In the genomic region with DNA sequence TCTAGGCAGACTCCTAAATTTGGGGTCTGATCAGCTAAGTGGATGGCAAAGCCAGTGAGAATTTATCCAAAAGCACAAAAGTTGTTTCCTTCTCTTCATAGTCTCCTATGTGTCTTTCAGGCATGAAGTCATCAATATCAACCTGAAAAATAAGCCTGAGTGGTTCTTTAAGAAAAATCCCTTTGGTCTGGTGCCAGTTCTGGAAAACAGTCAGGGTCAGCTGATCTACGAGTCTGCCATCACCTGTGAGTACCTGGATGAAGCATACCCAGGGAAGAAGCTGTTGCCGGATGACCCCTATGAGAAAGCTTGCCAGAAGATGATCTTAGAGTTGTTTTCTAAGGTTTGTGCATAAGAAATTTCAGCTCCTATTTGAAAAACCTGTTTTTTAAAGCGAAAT, we compare ENCODE assay signal across 2 cellular contexts.
TF ChIP-seq lines count a peak whose summit lies in the region.

No MANE protein-coding gene starts in this region.

TF ChIP-seq in SK-N-SH, 30 proteins besides CTCF, POLR2A, EP300 and RAD21 (continued from another document):
- TF ChIP-seq, protein P1, sequence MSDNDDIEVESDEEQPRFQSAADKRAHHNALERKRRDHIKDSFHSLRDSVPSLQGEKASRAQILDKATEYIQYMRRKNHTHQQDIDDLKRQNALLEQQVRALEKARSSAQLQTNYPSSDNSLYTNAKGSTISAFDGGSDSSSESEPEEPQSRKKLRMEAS (IDR thresholded peaks at IDR 0.05; ENCODE audit: low read depth), result no peak
- TF ChIP-seq CHD2 (IDR thresholded peaks at IDR 0.05; ENCODE audit: low read length, partially characterized antibody), result no peak
- no peak for TF ChIP-seq GABPA (IDR thresholded peaks at IDR 0.05; ENCODE audit: low read depth)
- TF ChIP-seq FOXJ3 (CRISPR knock-in tag; IDR thresholded peaks at IDR 0.05), result no peak
- TF ChIP-seq TAF1 (IDR thresholded peaks at IDR 0.05; ENCODE audit: borderline replicate concordance, low read depth, low read length), result no peak
- TF ChIP-seq EZH2phosphoT487 (IDR thresholded peaks at IDR 0.05; ENCODE audit: borderline replicate concordance, low read depth), result no peak
- no peak for TF ChIP-seq RFX5 (IDR thresholded peaks at IDR 0.05; ENCODE audit: low read length)
- no peak for TF ChIP-seq TEAD4 (IDR thresholded peaks at IDR 0.05; ENCODE audit: borderline replicate concordance, insufficient read depth)
- no peak for TF ChIP-seq MXI1 (IDR thresholded peaks at IDR 0.05; ENCODE audit: low read depth, low read length)
- TF ChIP-seq, protein P2, sequence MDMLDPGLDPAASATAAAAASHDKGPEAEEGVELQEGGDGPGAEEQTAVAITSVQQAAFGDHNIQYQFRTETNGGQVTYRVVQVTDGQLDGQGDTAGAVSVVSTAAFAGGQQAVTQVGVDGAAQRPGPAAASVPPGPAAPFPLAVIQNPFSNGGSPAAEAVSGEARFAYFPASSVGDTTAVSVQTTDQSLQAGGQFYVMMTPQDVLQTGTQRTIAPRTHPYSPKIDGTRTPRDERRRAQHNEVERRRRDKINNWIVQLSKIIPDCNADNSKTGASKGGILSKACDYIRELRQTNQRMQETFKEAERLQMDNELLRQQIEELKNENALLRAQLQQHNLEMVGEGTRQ (IDR thresholded peaks at IDR 0.05; ENCODE audit: borderline replicate concordance, low read depth, low read length), result no peak
- TF ChIP-seq ELF1 (IDR thresholded peaks at IDR 0.05), result no peak

TF ChIP-seq in SK-N-SH treated with all-trans-retinoic acid at 6 μM for 48 hours, 23 proteins besides CTCF, POLR2A, EP300 and RAD21:
- TF ChIP-seq, protein P3, sequence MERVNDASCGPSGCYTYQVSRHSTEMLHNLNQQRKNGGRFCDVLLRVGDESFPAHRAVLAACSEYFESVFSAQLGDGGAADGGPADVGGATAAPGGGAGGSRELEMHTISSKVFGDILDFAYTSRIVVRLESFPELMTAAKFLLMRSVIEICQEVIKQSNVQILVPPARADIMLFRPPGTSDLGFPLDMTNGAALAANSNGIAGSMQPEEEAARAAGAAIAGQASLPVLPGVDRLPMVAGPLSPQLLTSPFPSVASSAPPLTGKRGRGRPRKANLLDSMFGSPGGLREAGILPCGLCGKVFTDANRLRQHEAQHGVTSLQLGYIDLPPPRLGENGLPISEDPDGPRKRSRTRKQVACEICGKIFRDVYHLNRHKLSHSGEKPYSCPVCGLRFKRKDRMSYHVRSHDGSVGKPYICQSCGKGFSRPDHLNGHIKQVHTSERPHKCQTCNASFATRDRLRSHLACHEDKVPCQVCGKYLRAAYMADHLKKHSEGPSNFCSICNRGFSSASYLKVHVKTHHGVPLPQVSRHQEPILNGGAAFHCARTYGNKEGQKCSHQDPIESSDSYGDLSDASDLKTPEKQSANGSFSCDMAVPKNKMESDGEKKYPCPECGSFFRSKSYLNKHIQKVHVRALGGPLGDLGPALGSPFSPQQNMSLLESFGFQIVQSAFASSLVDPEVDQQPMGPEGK (CRISPR knock-in tag; IDR thresholded peaks at IDR 0.05; ENCODE audit: borderline replicate concordance), result no peak
- TF ChIP-seq, protein P4, sequence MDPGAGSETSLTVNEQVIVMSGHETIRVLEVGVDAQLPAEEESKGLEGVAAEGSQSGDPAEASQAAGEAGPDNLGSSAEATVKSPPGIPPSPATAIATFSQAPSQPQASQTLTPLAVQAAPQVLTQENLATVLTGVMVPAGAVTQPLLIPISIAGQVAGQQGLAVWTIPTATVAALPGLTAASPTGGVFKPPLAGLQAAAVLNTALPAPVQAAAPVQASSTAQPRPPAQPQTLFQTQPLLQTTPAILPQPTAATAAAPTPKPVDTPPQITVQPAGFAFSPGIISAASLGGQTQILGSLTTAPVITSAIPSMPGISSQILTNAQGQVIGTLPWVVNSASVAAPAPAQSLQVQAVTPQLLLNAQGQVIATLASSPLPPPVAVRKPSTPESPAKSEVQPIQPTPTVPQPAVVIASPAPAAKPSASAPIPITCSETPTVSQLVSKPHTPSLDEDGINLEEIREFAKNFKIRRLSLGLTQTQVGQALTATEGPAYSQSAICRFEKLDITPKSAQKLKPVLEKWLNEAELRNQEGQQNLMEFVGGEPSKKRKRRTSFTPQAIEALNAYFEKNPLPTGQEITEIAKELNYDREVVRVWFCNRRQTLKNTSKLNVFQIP (CRISPR knock-in tag; IDR thresholded peaks at IDR 0.05; ENCODE audit: borderline replicate concordance, low read depth), result no peak
- no peak for TF ChIP-seq GLIS3 (CRISPR knock-in tag; IDR thresholded peaks at IDR 0.05)
- TF ChIP-seq, protein P5, sequence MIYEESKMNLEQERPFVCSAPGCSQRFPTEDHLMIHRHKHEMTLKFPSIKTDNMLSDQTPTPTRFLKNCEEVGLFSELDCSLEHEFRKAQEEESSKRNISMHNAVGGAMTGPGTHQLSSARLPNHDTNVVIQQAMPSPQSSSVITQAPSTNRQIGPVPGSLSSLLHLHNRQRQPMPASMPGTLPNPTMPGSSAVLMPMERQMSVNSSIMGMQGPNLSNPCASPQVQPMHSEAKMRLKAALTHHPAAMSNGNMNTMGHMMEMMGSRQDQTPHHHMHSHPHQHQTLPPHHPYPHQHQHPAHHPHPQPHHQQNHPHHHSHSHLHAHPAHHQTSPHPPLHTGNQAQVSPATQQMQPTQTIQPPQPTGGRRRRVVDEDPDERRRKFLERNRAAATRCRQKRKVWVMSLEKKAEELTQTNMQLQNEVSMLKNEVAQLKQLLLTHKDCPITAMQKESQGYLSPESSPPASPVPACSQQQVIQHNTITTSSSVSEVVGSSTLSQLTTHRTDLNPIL (CRISPR knock-in tag; IDR thresholded peaks at IDR 0.05; ENCODE audit: low read depth), result no peak
TF ChIP-seq in SK-N-SH treated with all-trans-retinoic acid at 6 μM for 48 hours: peak in this region for 0.
